Comparison of ENCODE assay signal across 13 cellular contexts in genomic region chr1:235887676-235888075, GRCh38. TPM values are rescaled to one million over a fixed set of nuclear protein-coding genes. Genes with fewer than 3 reads are reported as not detected.
DNase-seq lines count a peak whose midpoint lies in the region; ATAC-seq, FAIRE-seq and TF ChIP-seq lines count a peak whose summit lies in the region.
"Had no signal": no experiment of that assay in that cellular context is flagged by ENCODE, and none has a peak within 500 bp of the region (broad histone marks: within the 10 kb centered on the region; RNA-seq: fewer than 3 reads in every experiment).

No MANE protein-coding gene starts in this region.

- H3K36me3 ChIP-seq in body of pancreas (replicated peaks in 1 of 2; ENCODE audit: insufficient read depth in 1 of 2, low read depth in 2 of 2), result no peaks in the 10 kb centered on the region
- no peaks in the 10 kb centered on the region for H3K36me3 ChIP-seq in upper lobe of right lung
- H3K36me3 ChIP-seq: stomach had no signal

- CTCF ChIA-PET in activated naive CD4-positive, alpha-beta T cell treated with anti-CD3 and anti-CD28 coated beads for 36 hours (lab: Charles Lee), result interaction anchor here (0.6 to 2.1 kb wide), 5 partner anchors 10 to 143 kb away, joined by 5 to 12 read pairs (median 6); no protein-coding TSS in a partner anchor

- ATAC-seq in HG02981 (IDR thresholded peaks at IDR 0.05; ENCODE audit: unreplicated experiment), result peak; percentile 25
- ATAC-seq in stimulated activated naive CD8-positive, alpha-beta T cell treated with anti-CD3 and anti-CD28 coated beads, Interleukin-15, Interleukin-2, amounts not matched to agents 100 U/mL and 50 U/mL, for 24 hours, result peak; percentile 26
- ATAC-seq in body of pancreas, result no peak
- no peak for ATAC-seq in upper lobe of right lung
- ATAC-seq: psoas muscle had no signal

- no peaks in the 10 kb centered on the region for H3K27me3 Mint-ChIP-seq in activated naive CD4-positive, alpha-beta T cell treated with anti-CD3 and anti-CD28 coated beads for 36 hours (ENCODE audit: low read depth)
- no peaks in the 10 kb centered on the region for H3K27me3 Mint-ChIP-seq in activated T-helper 2 cell treated with anti-CD3 and anti-CD28 coated beads, Interferon-gamma antibody, Interleukin-2, Interleukin-4, amounts not matched to agents 10 μg/mL and 5 μg/mL and 100 μg/mL, durations not matched to agents 14 hours and 24 hours and 36 hours (ENCODE audit: low read depth)

- H3K27me3 ChIP-seq in body of pancreas (no peaks in the 10 kb centered on the region), upper lobe of right lung (no peaks in the 10 kb centered on the region)
- H3K27me3 ChIP-seq: stomach had no signal

- H3K4me3 ChIP-seq in body of pancreas, result no peak overlapping the region
- no peak overlapping the region for H3K4me3 ChIP-seq in upper lobe of right lung
- H3K4me3 ChIP-seq: psoas muscle, stomach had no signal

- no peaks in the 10 kb centered on the region for H3K9me3 ChIP-seq in body of pancreas
- no peaks in the 10 kb centered on the region for H3K9me3 ChIP-seq in upper lobe of right lung
- H3K9me3 ChIP-seq: psoas muscle, stomach had no signal

- H3K36me3 Mint-ChIP-seq in activated naive CD4-positive, alpha-beta T cell treated with anti-CD3 and anti-CD28 coated beads for 36 hours (ENCODE audit: low read depth), result no peaks in the 10 kb centered on the region
- H3K36me3 Mint-ChIP-seq in activated T-helper 2 cell treated with anti-CD3 and anti-CD28 coated beads, Interferon-gamma antibody, Interleukin-2, Interleukin-4, amounts not matched to agents 10 μg/mL and 5 μg/mL and 100 μg/mL, durations not matched to agents 14 hours and 24 hours and 36 hours (ENCODE audit: low read depth), result peaks cover 3% of the 10 kb centered on the region

- H3K4me3 Mint-ChIP-seq in activated naive CD4-positive, alpha-beta T cell treated with anti-CD3 and anti-CD28 coated beads for 36 hours, result no peak overlapping the region
- no peak overlapping the region for H3K4me3 Mint-ChIP-seq in activated T-helper 2 cell treated with anti-CD3 and anti-CD28 coated beads, Interferon-gamma antibody, Interleukin-2, Interleukin-4, amounts not matched to agents 10 μg/mL and 5 μg/mL and 100 μg/mL, durations not matched to agents 14 hours and 24 hours and 36 hours (ENCODE audit: low read depth)

- 73 to 95% methylated on average over 2 of the region's 2 CpGs for WGBS in body of pancreas, 2 donors

- no peak for TF ChIP-seq CTCF in body of pancreas (IDR thresholded peaks at IDR 0.05)
- TF ChIP-seq CTCF in upper lobe of right lung (IDR thresholded peaks at IDR 0.05), result no peak
- TF ChIP-seq CTCF in D721Med (IDR thresholded peaks at IDR 0.05; ENCODE audit: insufficient read depth, missing control alignments), result no peak

- intact Hi-C loops in activated naive CD4-positive, alpha-beta T cell treated with anti-CD3 and anti-CD28 coated beads for 36 hours (cut with micrococcal nuclease), result loop anchor here (1.0 kb wide), 8 partner anchors 11 to 112 kb away; no protein-coding TSS in a partner anchor
- intact Hi-C loops in activated T-helper 2 cell treated with anti-CD3 and anti-CD28 coated beads, Interferon-gamma antibody, Interleukin-2, Interleukin-4, amounts not matched to agents 10 μg/mL and 5 μg/mL and 100 μg/mL, durations not matched to agents 14 hours and 24 hours and 36 hours (cut with micrococcal nuclease), result loop anchor here (1.0 to 5.0 kb wide), 7 partner anchors 14 to 112 kb away; no protein-coding TSS in a partner anchor
- intact Hi-C loops in body of pancreas (cut with DNase I) (no loop called here), upper lobe of right lung (cut with DNase I) (no loop called here)

- H3K9me3 Mint-ChIP-seq in activated naive CD4-positive, alpha-beta T cell treated with anti-CD3 and anti-CD28 coated beads for 36 hours, result no peaks in the 10 kb centered on the region
- peaks cover 5% of the 10 kb centered on the region for H3K9me3 Mint-ChIP-seq in activated T-helper 2 cell treated with anti-CD3 and anti-CD28 coated beads, Interferon-gamma antibody, Interleukin-2, Interleukin-4, amounts not matched to agents 10 μg/mL and 5 μg/mL and 100 μg/mL, durations not matched to agents 14 hours and 24 hours and 36 hours

- H3K4me1 ChIP-seq in body of pancreas (peaks cover 14% of the 10 kb centered on the region), upper lobe of right lung (peaks cover 9% of the 10 kb centered on the region)

- no peak for FAIRE-seq in D721Med (lab: Jason Lieb, UNC)

- TF ChIP-seq POLR2A in body of pancreas (IDR thresholded peaks at IDR 0.05), result no peak

- peak; percentile 44 for DNase-seq in activated naive CD4-positive, alpha-beta T cell treated with anti-CD3 and anti-CD28 coated beads for 36 hours
- DNase-seq in activated naive CD4-positive, alpha-beta T cell treated with anti-CD3 and anti-CD28 coated beads, Interleukin-2, amount 50 U/mL, for 16 hours, result no peak
- DNase-seq in activated T-helper 2 cell treated with anti-CD3 and anti-CD28 coated beads, Interferon-gamma antibody, Interleukin-2, Interleukin-4, amounts not matched to agents 10 μg/mL and 5 μg/mL and 100 μg/mL, durations not matched to agents 14 hours and 24 hours and 36 hours (ENCODE audit: low spot score), result no peak
- no peak for DNase-seq in stimulated activated naive CD8-positive, alpha-beta T cell treated with anti-CD3 and anti-CD28 coated beads, Interleukin-15, Interleukin-2, amounts not matched to agents 100 U/mL and 50 U/mL, for 24 hours
- DNase-seq in body of pancreas, result no peak
- DNase-seq in upper lobe of right lung, result no peak
- no peak for DNase-seq in D721Med (ENCODE audit: insufficient read length, low spot score)
- DNase-seq: midbrain, NCI-H1092 treated with DMSO at 0.1 percent for 48 hours, NCI-H510A treated with DMSO at 0.1 percent for 48 hours, psoas muscle, stomach had no signal

- H3K4me1 Mint-ChIP-seq in activated naive CD4-positive, alpha-beta T cell treated with anti-CD3 and anti-CD28 coated beads for 36 hours (ENCODE audit: low read depth), result peaks cover 43% of the 10 kb centered on the region
- H3K4me1 Mint-ChIP-seq in activated T-helper 2 cell treated with anti-CD3 and anti-CD28 coated beads, Interferon-gamma antibody, Interleukin-2, Interleukin-4, amounts not matched to agents 10 μg/mL and 5 μg/mL and 100 μg/mL, durations not matched to agents 14 hours and 24 hours and 36 hours (ENCODE audit: low read depth), result peaks cover 45% of the 10 kb centered on the region

- peak overlapping the region; percentile 76 for H3K27ac Mint-ChIP-seq in activated naive CD4-positive, alpha-beta T cell treated with anti-CD3 and anti-CD28 coated beads for 36 hours
- H3K27ac Mint-ChIP-seq in activated T-helper 2 cell treated with anti-CD3 and anti-CD28 coated beads, Interferon-gamma antibody, Interleukin-2, Interleukin-4, amounts not matched to agents 10 μg/mL and 5 μg/mL and 100 μg/mL, durations not matched to agents 14 hours and 24 hours and 36 hours, result peak overlapping the region; percentile 93

- H3K27ac ChIP-seq in body of pancreas (no peak overlapping the region), upper lobe of right lung (no peak overlapping the region)
- H3K27ac ChIP-seq: psoas muscle had no signal

RNA-seq across cellular contexts. Expression of gene LYST, which starts 21.0 kb away (rescaled TPM):
- 10 to 100 TPM; 19.0 to 21.1 TPM for total RNA-seq in activated naive CD4-positive, alpha-beta T cell treated with anti-CD3 and anti-CD28 coated beads for 36 hours
- total RNA-seq in activated T-helper 2 cell treated with anti-CD3 and anti-CD28 coated beads, Interferon-gamma antibody, Interleukin-2, Interleukin-4, amounts not matched to agents 10 μg/mL and 5 μg/mL and 100 μg/mL, durations not matched to agents 14 hours and 24 hours and 36 hours, result 98.6 and 110 TPM in 2 replicates
- 10 to 100 TPM; 16.5 to 21.0 TPM for total RNA-seq in body of pancreas
- total RNA-seq in upper lobe of right lung, result 78.4 TPM

Comparison
In these comparisons a context has a peak if more than half of its experiments do, and no peak if none do; other contexts are left out.
1. ATAC-seq: peak in HG02981 (single experiment) and stimulated activated naive CD8-positive, alpha-beta T cell treated with anti-CD3 and anti-CD28 coated beads, Interleukin-15, Interleukin-2, amounts not matched to agents 100 U/mL and 50 U/mL, for 24 hours (single experiment); none in body of pancreas (single experiment) and upper lobe of right lung (single experiment).
2. intact Hi-C loops: an anchor here in activated naive CD4-positive, alpha-beta T cell treated with anti-CD3 and anti-CD28 coated beads for 36 hours (1.0 kb wide) and activated T-helper 2 cell treated with anti-CD3 and anti-CD28 coated beads, Interferon-gamma antibody, Interleukin-2, Interleukin-4, amounts not matched to agents 10 μg/mL and 5 μg/mL and 100 μg/mL, durations not matched to agents 14 hours and 24 hours and 36 hours (1.0 to 5.0 kb wide); none called in body of pancreas and upper lobe of right lung.